In the genomic region with DNA sequence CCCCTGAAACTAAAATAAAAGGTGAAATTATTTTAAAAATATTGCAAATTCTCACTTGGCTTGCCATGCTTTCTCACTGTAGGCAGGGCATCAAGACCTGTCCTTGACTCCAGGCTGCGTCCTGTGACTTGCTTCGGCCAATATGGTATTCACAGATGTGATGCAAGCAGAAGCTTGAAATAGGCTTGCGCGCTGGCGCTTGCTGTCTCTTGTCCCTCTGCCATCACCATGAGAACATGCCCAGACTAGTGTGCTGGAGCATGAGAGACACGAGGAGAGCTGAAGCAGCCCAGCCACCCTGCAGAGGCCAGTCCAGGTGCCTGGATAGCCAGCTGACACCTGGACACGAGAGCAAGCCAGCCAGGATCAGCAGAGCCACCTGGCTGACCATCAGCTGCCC, we compare ENCODE assay signal across 22 cellular contexts. TPM values are rescaled to one million over a fixed set of nuclear protein-coding genes. Genes with fewer than 3 reads are reported as not detected.
DNase-seq lines count a peak whose midpoint lies in the region; ATAC-seq and TF ChIP-seq lines count a peak whose summit lies in the region.
"Had no signal": no experiment of that assay in that cellular context is flagged by ENCODE, and none has a peak within 500 bp of the region (broad histone marks: within the 10 kb centered on the region; RNA-seq: fewer than 3 reads in every experiment).

No MANE protein-coding gene starts in this region.

- H3K9me3 Mint-ChIP-seq in activated T-cell treated with anti-CD3 and anti-CD28 coated beads, Interleukin-2, amount 50 U/mL, for 24 hours = peaks cover 8% of the 10 kb centered on the region

- DNase-seq in NCI-H748 (lab: John Stamatoyannopoulos, UW; ENCODE audit: unreplicated experiment) (peak; percentile 14), NCI-H748 treated with DMSO at 0.1 percent for 48 hours (lab: John Stamatoyannopoulos, UW) (no peak), SHP77 treated with DMSO at 0.1 percent for 48 hours (lab: John Stamatoyannopoulos, UW) (peak; percentile 20), epithelial cell of prostate (ENCODE audit: low read depth, low spot score) (peak; percentile 45), psoas muscle (no peak), sciatic nerve (ENCODE audit: low spot score) (no peak), DMS53 treated with DMSO at 0.1 percent for 48 hours (lab: John Stamatoyannopoulos, UW; ENCODE audit: unreplicated experiment) (no peak)
- DNase-seq in activated T-cell treated with anti-CD3 and anti-CD28 coated beads, Interleukin-2, amount 50 U/mL, for 24 hours = no peak
- DNase-seq: CD4-positive, CD25-positive, alpha-beta regulatory T cell; DMS53; NCI-H1048; NCI-H1436; NCI-H187; NCI-H2227 treated with DMSO at 0.1 percent for 48 hours; NCI-H526 treated with DMSO at 0.1 percent for 48 hours; T-helper 1 cell had no signal

- H3K27ac ChIP-seq in epithelial cell of prostate = no peak overlapping the region
- no peak overlapping the region for H3K27ac ChIP-seq in psoas muscle
- H3K27ac ChIP-seq: BLaER1, HL-60, KMS-11 had no signal

- H3K27ac Mint-ChIP-seq in activated T-cell treated with anti-CD3 and anti-CD28 coated beads, Interleukin-2, amount 50 U/mL, for 24 hours = no peak overlapping the region
- H3K27ac Mint-ChIP-seq: CD4-positive, CD25-positive, alpha-beta regulatory T cell had no signal

- WGBS in psoas muscle, 3 donors = 63 to 73% (median 72%) methylated on average over 7 of the region's 7 CpGs

- intact Hi-C loops in psoas muscle (cut with DNase I) = no loop called here
- intact Hi-C loops in sciatic nerve (cut with DNase I) = no loop called here

- H3K27me3 Mint-ChIP-seq in activated T-cell treated with anti-CD3 and anti-CD28 coated beads, Interleukin-2, amount 50 U/mL, for 24 hours = no peaks in the 10 kb centered on the region

- ATAC-seq in psoas muscle (peak; percentile 78 to 96 (median 88)), sciatic nerve (no peak)
- ATAC-seq: HCT116, Right ventricle myocardium inferior had no signal

- H3K36me3 ChIP-seq in psoas muscle (ENCODE audit: insufficient read depth in 1 of 2, low read depth in 1 of 2) = no peaks in the 10 kb centered on the region
- H3K36me3 ChIP-seq: BLaER1 had no signal

- H3K27me3 ChIP-seq in psoas muscle (ENCODE audit: insufficient read depth in 3 of 3, low read length in 2 of 3) = no peaks in the 10 kb centered on the region
- H3K27me3 ChIP-seq: BLaER1 had no signal

- no peaks in the 10 kb centered on the region for H3K4me1 Mint-ChIP-seq in activated T-cell treated with anti-CD3 and anti-CD28 coated beads, Interleukin-2, amount 50 U/mL, for 24 hours (ENCODE audit: low read depth)

- H3K4me3 Mint-ChIP-seq in activated T-cell treated with anti-CD3 and anti-CD28 coated beads, Interleukin-2, amount 50 U/mL, for 24 hours = no peak overlapping the region
- H3K4me3 Mint-ChIP-seq: CD4-positive, CD25-positive, alpha-beta regulatory T cell; IgD-negative memory B cell had no signal

- no peaks in the 10 kb centered on the region for H3K4me1 ChIP-seq in psoas muscle
- H3K4me1 ChIP-seq: BLaER1 had no signal

- no peak overlapping the region for H3K4me3 ChIP-seq in psoas muscle
- H3K4me3 ChIP-seq: BLaER1 had no signal

- peaks cover 5% of the 10 kb centered on the region for H3K9me3 ChIP-seq in psoas muscle

- H3K36me3 Mint-ChIP-seq in activated T-cell treated with anti-CD3 and anti-CD28 coated beads, Interleukin-2, amount 50 U/mL, for 24 hours (ENCODE audit: low read depth) = no peaks in the 10 kb centered on the region
- H3K36me3 Mint-ChIP-seq: CD4-positive, CD25-positive, alpha-beta regulatory T cell; IgD-negative memory B cell had no signal

- TF ChIP-seq CTCF in psoas muscle (IDR thresholded peaks at IDR 0.05) = no peak

RNA-seq across cellular contexts. Expression of a gene that starts 21.8 kb away (rescaled TPM):
- total RNA-seq in psoas muscle (1 to 10 TPM; 5.2 to 6.8 (median 6.3) TPM), sciatic nerve (5.9 TPM)
- 1 to 10 TPM; 1.4 to 4.0 (median 1.5) TPM for polyA plus RNA-seq in psoas muscle

Comparison
In these comparisons a context has a peak if more than half of its experiments do, and no peak if none do; other contexts are left out.
1. DNase-seq: peak in NCI-H748 (single experiment), SHP77 treated with DMSO at 0.1 percent for 48 hours (single experiment) and epithelial cell of prostate (single experiment); none in NCI-H748 treated with DMSO at 0.1 percent for 48 hours (single experiment), psoas muscle (0 of 2), sciatic nerve (single experiment), DMS53 treated with DMSO at 0.1 percent for 48 hours (single experiment) and activated T-cell treated with anti-CD3 and anti-CD28 coated beads, Interleukin-2, amount 50 U/mL, for 24 hours (single experiment).